Comparison of ENCODE assay signal across 13 cellular contexts in genomic region chr17:18328643-18329204, GRCh38. TPM values are rescaled to one million over a fixed set of nuclear protein-coding genes. Genes with fewer than 3 reads are reported as not detected.
DNase-seq lines count a peak whose midpoint lies in the region; ATAC-seq and TF ChIP-seq lines count a peak whose summit lies in the region.
"Had no signal": no experiment of that assay in that cellular context is flagged by ENCODE, and none has a peak within 500 bp of the region (broad histone marks: within the 10 kb centered on the region; RNA-seq: fewer than 3 reads in every experiment).

No MANE protein-coding gene starts in this region.

- H3K9ac ChIP-seq in MM.1S (ENCODE audit: low read length): no peak overlapping the region

- H3K36me3 ChIP-seq in GM23338 (ENCODE audit: insufficient read depth): no peaks in the 10 kb centered on the region; the same call in none of the 2 replicates
- peaks cover 2% of the 10 kb centered on the region; the same call in 1 of the 2 replicates for H3K36me3 ChIP-seq in MM.1S (replicated peaks; ENCODE audit: insufficient read depth, low read length)
- peaks cover 23% of the 10 kb centered on the region for H3K36me3 ChIP-seq in osteoblast (ENCODE audit: insufficient read depth, low read length)

- H3K4me2 ChIP-seq in GM23338 (no peak overlapping the region), MM.1S (ENCODE audit: low read depth, low read length) (no peak overlapping the region), osteoblast (ENCODE audit: insufficient read depth, low read length) (no peak overlapping the region)

- H3K4me3 Mint-ChIP-seq in GM23338 (no peak overlapping the region), endothelial cell (ENCODE audit: unreplicated experiment) (peak overlapping the region; percentile 31)
- H3K4me3 Mint-ChIP-seq: CD4-positive, alpha-beta T cell had no signal

- H3K27me3 ChIP-seq in GM23338 (ENCODE audit: insufficient read depth): no peaks in the 10 kb centered on the region
- no peaks in the 10 kb centered on the region for H3K27me3 ChIP-seq in MM.1S (replicated peaks; ENCODE audit: insufficient read depth, low read length)
- H3K27me3 ChIP-seq in osteoblast (ENCODE audit: insufficient read depth, low read length): no peaks in the 10 kb centered on the region

- peaks cover 8% of the 10 kb centered on the region for H3K27me3 Mint-ChIP-seq in GM23338 (ENCODE audit: insufficient read depth, low read depth, poor library complexity)
- H3K27me3 Mint-ChIP-seq in endothelial cell (ENCODE audit: unreplicated experiment): peaks cover 5% of the 10 kb centered on the region
- H3K27me3 Mint-ChIP-seq: CD4-positive, alpha-beta T cell had no signal

- TF ChIP-seq CTCF in GM23338 (conservative IDR thresholded peaks at IDR 0.05; ENCODE audit: low read depth in 2 of 2) (no peak), MM.1S (IDR thresholded peaks at IDR 0.05; ENCODE audit: low read length) (no peak), endothelial cell (IDR thresholded peaks at IDR 0.05; ENCODE audit: unreplicated experiment) (no peak), osteoblast (IDR thresholded peaks at IDR 0.05; ENCODE audit: extremely low read depth, low read depth, low read length) (no peak)

- no peak overlapping the region for H2AFZ ChIP-seq in GM23338
- H2AFZ ChIP-seq in MM.1S (ENCODE audit: low read length): no peak overlapping the region
- H2AFZ ChIP-seq in osteoblast (ENCODE audit: low read length): no peak overlapping the region

- H3K9me3 ChIP-seq in MM.1S (replicated peaks; ENCODE audit: insufficient read depth, low read length) (no peaks in the 10 kb centered on the region), osteoblast (ENCODE audit: low read depth, low read length) (no peaks in the 10 kb centered on the region)
- H3K9me3 ChIP-seq: Caco-2 had no signal

- H4K20me1 ChIP-seq in GM23338 (replicated peaks; ENCODE audit: insufficient read depth) (no peaks in the 10 kb centered on the region; the same call in 1 of the 2 replicates), MM.1S (ENCODE audit: insufficient read depth, low read length) (no peaks in the 10 kb centered on the region), osteoblast (ENCODE audit: insufficient read depth, low read length) (peaks cover 8% of the 10 kb centered on the region)

- no peaks in the 10 kb centered on the region for H3K9me2 ChIP-seq in GM23338 (ENCODE audit: insufficient read depth)
- no peaks in the 10 kb centered on the region for H3K9me2 ChIP-seq in MM.1S (replicated peaks; ENCODE audit: insufficient read depth, low read length)

- H3K36me3 Mint-ChIP-seq in GM23338 (ENCODE audit: low read depth) (peaks cover 62% of the 10 kb centered on the region), endothelial cell (ENCODE audit: low read depth, unreplicated experiment) (peaks cover 27% of the 10 kb centered on the region)

- H3K9me3 Mint-ChIP-seq in GM23338: peaks cover 3% of the 10 kb centered on the region
- no peaks in the 10 kb centered on the region for H3K9me3 Mint-ChIP-seq in endothelial cell (ENCODE audit: unreplicated experiment)
- H3K9me3 Mint-ChIP-seq: CD4-positive, alpha-beta T cell had no signal

- H3K27ac ChIP-seq in GM23338 (ENCODE audit: low read depth): peak overlapping the region; percentile 19; the same call in 1 of the 2 replicates
- peak overlapping the region; percentile 65; the same call in 1 of the 2 replicates for H3K27ac ChIP-seq in MM.1S (ENCODE audit: low read length)
- no peak overlapping the region for H3K27ac ChIP-seq in osteoblast (ENCODE audit: low read depth, low read length)
- H3K27ac ChIP-seq: C4-2B had no signal

- no peaks in the 10 kb centered on the region for H3K4me1 ChIP-seq in GM23338 (ENCODE audit: insufficient read depth)
- H3K4me1 ChIP-seq in MM.1S (ENCODE audit: low read length): peaks cover 82% of the 10 kb centered on the region
- peaks cover 2% of the 10 kb centered on the region for H3K4me1 ChIP-seq in osteoblast (ENCODE audit: insufficient read depth, low read length)
- H3K4me1 ChIP-seq: Caco-2 had no signal

- no peak overlapping the region; the same call in 1 of the 2 replicates for H3K27ac Mint-ChIP-seq in GM23338
- no peak overlapping the region for H3K27ac Mint-ChIP-seq in endothelial cell (ENCODE audit: unreplicated experiment)
- H3K27ac Mint-ChIP-seq: CD4-positive, alpha-beta T cell had no signal

- H3K4me3 ChIP-seq in GM23338: no peak overlapping the region
- H3K4me3 ChIP-seq in MM.1S (ENCODE audit: low read length): no peak overlapping the region
- H3K4me3 ChIP-seq in osteoblast (ENCODE audit: insufficient read depth, low read length): no peak overlapping the region

- ATAC-seq in GM23338: no peak

- H3K4me1 Mint-ChIP-seq in GM23338 (no peaks in the 10 kb centered on the region), endothelial cell (ENCODE audit: unreplicated experiment) (no peaks in the 10 kb centered on the region)

- H3K79me2 ChIP-seq in GM23338 (replicated peaks; ENCODE audit: insufficient read depth): no peaks in the 10 kb centered on the region
- peaks cover 31% of the 10 kb centered on the region for H3K79me2 ChIP-seq in MM.1S (ENCODE audit: low read length)
- H3K79me2 ChIP-seq in osteoblast (ENCODE audit: insufficient read depth, low read length): peaks cover 26% of the 10 kb centered on the region

- H3F3A ChIP-seq in GM23338 (replicated peaks; ENCODE audit: low read depth) (no peaks in the 10 kb centered on the region; the same call in 1 of the 2 replicates), MM.1S (ENCODE audit: insufficient read depth, low read length) (peaks cover 42% of the 10 kb centered on the region)

- DNase-seq in GM23338 (ENCODE audit: low spot score) (no peak), MM.1S (no peak), endothelial cell (ENCODE audit: low spot score) (no peak), osteoblast (ENCODE audit: insufficient read length, low spot score, missing footprints) (peak; percentile 30), GDM1 (lab: John Stamatoyannopoulos, UW) (no peak), NCI-H82 treated with DMSO at 0.1 percent for 48 hours (lab: John Stamatoyannopoulos, UW; ENCODE audit: unreplicated experiment) (no peak)
- no peak for DNase-seq in activated naive CD4-positive, alpha-beta T cell treated with Interleukin-2 at 50 U/mL for 16 hours
- DNase-seq: AML-193; Caco-2; CD4-positive, alpha-beta T cell; HCEC 1CT had no signal

RNA-seq across cellular contexts. Expression of gene SMCR8, which starts 13.6 kb away (rescaled TPM):
- total RNA-seq in GM23338 (2014; rRNA removed; shearing (Covaris generic)): 19.0 and 20.1 TPM in 2 replicates
- polyA plus RNA-seq in GM23338 (2016; fragmentation: Nextera tagmentation; extraction: Ambion mirVana): 1.5 and 1.6 TPM in 2 replicates
- total RNA-seq in endothelial cell (ENCODE audit: unreplicated experiment) (21.3 TPM), osteoblast (22.1 TPM in 2 replicates)

RNA-seq across cellular contexts. Expression of gene TOP3A, which starts 13.9 kb away (rescaled TPM):
- total RNA-seq in GM23338 (2014; rRNA removed; shearing (Covaris generic)): 60.2 and 76.7 TPM in 2 replicates
- 21.7 and 24.9 TPM in 2 replicates for polyA plus RNA-seq in GM23338 (2016; fragmentation: Nextera tagmentation; extraction: Ambion mirVana)
- total RNA-seq in endothelial cell (ENCODE audit: unreplicated experiment) (39.2 TPM), osteoblast (36.2 and 39.5 TPM in 2 replicates)

RNA-seq across cellular contexts. Expression of gene SHMT1, which starts 34.6 kb away (rescaled TPM):
- total RNA-seq in GM23338 (2014; rRNA removed; shearing (Covaris generic)): 33.3 and 33.5 TPM in 2 replicates
- 21.6 and 22.8 TPM in 2 replicates for polyA plus RNA-seq in GM23338 (2016; fragmentation: Nextera tagmentation; extraction: Ambion mirVana)
- total RNA-seq in endothelial cell (ENCODE audit: unreplicated experiment) (18.9 TPM), osteoblast (19.5 and 26.5 TPM in 2 replicates)

RNA-seq across cellular contexts. Expression of gene EVPLL, which starts 48.9 kb away (rescaled TPM):
- 0.12 and 0.42 TPM in 2 replicates for total RNA-seq in GM23338 (2014; rRNA removed; shearing (Covaris generic))
- polyA plus RNA-seq in GM23338 (2016; fragmentation: Nextera tagmentation; extraction: Ambion mirVana): 0.18 and 0.56 TPM in 2 replicates
- total RNA-seq in endothelial cell (ENCODE audit: unreplicated experiment): not detected
- total RNA-seq in osteoblast: not detected in 2 replicates
- total RNA-seq: Caco-2; CD4-positive, alpha-beta T cell had no signal
- polyA plus RNA-seq: BJ had no signal
